In the genomic region with DNA sequence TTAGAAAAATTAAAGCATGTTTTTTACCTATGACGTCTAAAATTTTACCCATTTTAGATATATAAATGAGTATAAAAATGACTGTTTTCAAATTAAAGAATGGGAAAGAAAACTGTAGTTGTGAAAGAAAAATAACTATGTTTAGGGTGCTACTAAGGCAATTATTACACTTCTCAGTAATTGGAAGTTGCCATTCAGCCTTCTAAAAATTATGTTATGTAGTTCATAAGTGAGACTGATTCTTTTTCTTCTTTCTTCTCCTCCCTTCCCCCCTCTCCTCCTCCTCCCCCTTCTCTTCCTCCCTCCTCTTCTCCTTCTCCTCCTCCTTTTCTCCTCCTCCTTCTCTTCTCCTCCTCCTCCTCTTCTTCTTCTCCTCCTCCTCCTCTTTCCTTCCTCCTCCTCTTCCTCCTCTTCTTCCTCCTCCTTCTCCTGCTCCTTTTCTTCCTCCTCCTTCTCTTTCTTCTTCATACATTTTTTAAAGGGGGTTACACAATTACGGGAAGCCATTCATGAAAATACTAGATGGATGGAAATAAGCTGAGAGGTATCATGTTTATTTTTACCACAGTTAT, we compare ENCODE assay signal across 2 cellular contexts.
TF ChIP-seq lines count a peak whose summit lies in the region.

No MANE protein-coding gene starts in this region.

TF ChIP-seq in HEK293, 187 proteins besides CTCF, POLR2A, EP300 and RAD21:
- TF ChIP-seq BCL11A (tag by site-specific recombination; IDR thresholded peaks at IDR 0.05; ENCODE audit: low read depth) (no peak), EGR2 (tag by site-specific recombination; IDR thresholded peaks at IDR 0.05; ENCODE audit: low read depth) (peak; percentile 37; the same call in 1 of the 2 replicates)
- TF ChIP-seq, protein P1, sequence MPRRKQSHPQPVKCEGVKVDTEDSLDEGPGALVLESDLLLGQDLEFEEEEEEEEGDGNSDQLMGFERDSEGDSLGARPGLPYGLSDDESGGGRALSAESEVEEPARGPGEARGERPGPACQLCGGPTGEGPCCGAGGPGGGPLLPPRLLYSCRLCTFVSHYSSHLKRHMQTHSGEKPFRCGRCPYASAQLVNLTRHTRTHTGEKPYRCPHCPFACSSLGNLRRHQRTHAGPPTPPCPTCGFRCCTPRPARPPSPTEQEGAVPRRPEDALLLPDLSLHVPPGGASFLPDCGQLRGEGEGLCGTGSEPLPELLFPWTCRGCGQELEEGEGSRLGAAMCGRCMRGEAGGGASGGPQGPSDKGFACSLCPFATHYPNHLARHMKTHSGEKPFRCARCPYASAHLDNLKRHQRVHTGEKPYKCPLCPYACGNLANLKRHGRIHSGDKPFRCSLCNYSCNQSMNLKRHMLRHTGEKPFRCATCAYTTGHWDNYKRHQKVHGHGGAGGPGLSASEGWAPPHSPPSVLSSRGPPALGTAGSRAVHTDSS (tag by site-specific recombination; IDR thresholded peaks at IDR 0.05), result peak; percentile 90

TF ChIP-seq in K562, 482 proteins besides CTCF, POLR2A, EP300 and RAD21:
- TF ChIP-seq, protein P2, sequence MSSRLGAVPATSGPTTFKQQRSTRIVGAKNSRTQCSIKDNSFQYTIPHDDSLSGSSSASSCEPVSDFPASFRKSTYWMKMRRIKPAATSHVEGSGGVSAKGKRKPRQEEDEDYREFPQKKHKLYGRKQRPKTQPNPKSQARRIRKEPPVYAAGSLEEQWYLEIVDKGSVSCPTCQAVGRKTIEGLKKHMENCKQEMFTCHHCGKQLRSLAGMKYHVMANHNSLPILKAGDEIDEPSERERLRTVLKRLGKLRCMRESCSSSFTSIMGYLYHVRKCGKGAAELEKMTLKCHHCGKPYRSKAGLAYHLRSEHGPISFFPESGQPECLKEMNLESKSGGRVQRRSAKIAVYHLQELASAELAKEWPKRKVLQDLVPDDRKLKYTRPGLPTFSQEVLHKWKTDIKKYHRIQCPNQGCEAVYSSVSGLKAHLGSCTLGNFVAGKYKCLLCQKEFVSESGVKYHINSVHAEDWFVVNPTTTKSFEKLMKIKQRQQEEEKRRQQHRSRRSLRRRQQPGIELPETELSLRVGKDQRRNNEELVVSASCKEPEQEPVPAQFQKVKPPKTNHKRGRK (tag; IDR thresholded peaks at IDR 0.05), result peak; percentile 83
- no peak for TF ChIP-seq CREB3L1 (IDR thresholded peaks at IDR 0.05; ENCODE audit: borderline replicate concordance, low read depth)
- TF ChIP-seq HNRNPK (IDR thresholded peaks at IDR 0.05; ENCODE audit: low read depth, low read length, poor library complexity, severe bottlenecking), result peak; percentile 77
- peak; percentile 88 for TF ChIP-seq PCBP2 (IDR thresholded peaks at IDR 0.05; ENCODE audit: low read depth, low read length, poor library complexity, severe bottlenecking)
- TF ChIP-seq SRSF7 (optimal IDR thresholded peaks at IDR 0.05; ENCODE audit: low read depth, low read length), result no peak
